In the genomic region with DNA sequence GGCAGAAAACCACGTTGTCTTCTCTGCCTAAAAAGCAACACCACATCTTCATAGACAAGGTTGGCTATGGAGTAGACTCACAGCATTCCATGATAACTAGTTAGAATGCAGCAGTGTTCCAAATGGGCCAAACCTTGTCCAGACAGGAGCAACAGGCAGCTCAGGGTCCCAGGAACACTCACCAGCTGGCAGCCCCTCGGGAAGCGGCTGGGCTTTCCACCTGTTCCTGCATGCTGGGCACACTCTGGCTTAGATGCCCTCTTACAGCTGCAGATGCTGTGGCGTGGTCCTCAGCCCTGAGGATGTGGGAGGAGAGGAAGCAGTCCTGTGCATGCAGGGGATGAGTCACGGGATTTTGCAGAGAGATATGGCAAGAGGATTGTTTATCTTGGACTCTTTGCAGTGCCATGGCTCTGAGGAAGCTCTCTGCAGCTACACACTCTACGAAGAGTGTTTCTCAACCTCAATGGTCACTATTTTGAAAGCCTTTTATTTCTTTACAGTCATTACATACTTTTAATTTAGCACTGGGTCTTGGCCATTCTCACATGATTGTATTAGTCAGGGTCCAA, we compare ENCODE assay signal across 8 cellular contexts. TPM values are rescaled to one million over a fixed set of nuclear protein-coding genes. Genes with fewer than 3 reads are reported as not detected.
A peak's percentile ranks its signal among the peaks of the same experiment; 100 is the strongest.
DNase-seq lines count a peak whose midpoint lies in the region; ATAC-seq, FAIRE-seq and TF ChIP-seq lines count a peak whose summit lies in the region.

No MANE protein-coding gene starts in this region.

- H3K9me3 ChIP-seq in CD8-positive, alpha-beta memory T cell (ENCODE audit: low read length), result no peaks in the 10 kb centered on the region
- no peaks in the 10 kb centered on the region for H3K9me3 ChIP-seq in hepatocyte (ENCODE audit: low read depth)

- H3K27ac ChIP-seq in CD8-positive, alpha-beta memory T cell (ENCODE audit: low read depth, low read length), result no peak overlapping the region
- peak overlapping the region; percentile 66 for H3K27ac ChIP-seq in hepatocyte

- no peak for ATAC-seq in GM21367 (IDR thresholded peaks at IDR 0.05; ENCODE audit: unreplicated experiment)

- no peak for TF ChIP-seq CTCF in hepatocyte (IDR thresholded peaks at IDR 0.05; ENCODE audit: poor library complexity)

- H3K36me3 ChIP-seq in CD8-positive, alpha-beta memory T cell (ENCODE audit: insufficient read depth, low read length), result peaks cover 10% of the 10 kb centered on the region
- H3K36me3 ChIP-seq in hepatocyte (replicated peaks; ENCODE audit: insufficient read depth, low read depth), result no peaks in the 10 kb centered on the region

- H3K27ac Mint-ChIP-seq in CD8-positive, alpha-beta memory T cell, result peak overlapping the region in 5 of 8 donors; percentile 23 to 94 (median 81)
- H3K27ac Mint-ChIP-seq in activated CD4-positive, alpha-beta memory T cell treated with anti-CD3 and anti-CD28 coated beads, Interleukin-2, amount 10 ng/mL, durations not matched to agents 7 days and 5 days, result peak overlapping the region; percentile 42

- no peak overlapping the region for H3K4me2 ChIP-seq in hepatocyte

- CTCF ChIA-PET in CD8-positive, alpha-beta memory T cell (lab: Charles Lee), result no interaction called here
- CTCF ChIA-PET in activated CD4-positive, alpha-beta memory T cell treated with anti-CD3 and anti-CD28 coated beads, Interleukin-2, amount 10 ng/mL, durations not matched to agents 7 days and 5 days (lab: Charles Lee), result no interaction called here

- FAIRE-seq in urothelium cell line (lab: Jason Lieb, UNC), result peak; percentile 63

- no peaks in the 10 kb centered on the region for H3K79me2 ChIP-seq in hepatocyte

- POLR2A ChIA-PET in CD8-positive, alpha-beta memory T cell (lab: Charles Lee), result interaction anchor here (0.7 kb wide), 1 partner anchor 11 kb away, joined by 3 read pairs; the partner anchor contains the start of gene NRROS
- POLR2A ChIA-PET in activated CD4-positive, alpha-beta memory T cell treated with anti-CD3 and anti-CD28 coated beads, Interleukin-2, amount 10 ng/mL, durations not matched to agents 7 days and 5 days (lab: Charles Lee), result interaction anchor here (0.6 to 1.8 kb wide), 5 partner anchors 11 to 403 kb away, joined by 3 to 11 read pairs (median 5); partner anchors contain the start of gene NRROS

- no peaks in the 10 kb centered on the region for H4K20me1 ChIP-seq in hepatocyte (ENCODE audit: insufficient read depth, poor library complexity, severe bottlenecking)

- no peak overlapping the region for H3K4me3 Mint-ChIP-seq in CD8-positive, alpha-beta memory T cell
- no peak overlapping the region for H3K4me3 Mint-ChIP-seq in activated CD4-positive, alpha-beta memory T cell treated with anti-CD3 and anti-CD28 coated beads, Interleukin-2, amount 10 ng/mL, durations not matched to agents 7 days and 5 days

- peaks cover 40 to 60% (median 58%) of the 10 kb centered on the region in 3 donors for H3K4me1 Mint-ChIP-seq in CD8-positive, alpha-beta memory T cell
- H3K4me1 Mint-ChIP-seq in activated CD4-positive, alpha-beta memory T cell treated with anti-CD3 and anti-CD28 coated beads, Interleukin-2, amount 10 ng/mL, durations not matched to agents 7 days and 5 days, result peaks cover 60% of the 10 kb centered on the region

- no peaks in the 10 kb centered on the region for H3K27me3 Mint-ChIP-seq in CD8-positive, alpha-beta memory T cell
- H3K27me3 Mint-ChIP-seq in activated CD4-positive, alpha-beta memory T cell treated with anti-CD3 and anti-CD28 coated beads, Interleukin-2, amount 10 ng/mL, durations not matched to agents 7 days and 5 days, result no peaks in the 10 kb centered on the region

- DNase-seq in CD8-positive, alpha-beta memory T cell, result no peak
- DNase-seq in LoVo (ENCODE audit: low spot score), result peak; percentile 48
- no peak for DNase-seq in activated CD4-positive, alpha-beta memory T cell treated with anti-CD3 and anti-CD28 coated beads, Interleukin-2, amount 10 ng/mL, durations not matched to agents 7 days and 5 days
- DNase-seq in hepatocyte (ENCODE audit: low spot score), result peak; percentile 84
- DNase-seq in urothelium cell line (ENCODE audit: low spot score), result peak; percentile 84
- no peak for DNase-seq in KG1 (lab: John Stamatoyannopoulos, UW)
- no peak for DNase-seq in stimulated activated CD4-positive, alpha-beta T cell treated with anti-CD3 and anti-CD28 coated beads, Interleukin-1b, Interleukin-23, amount 100 ng/mL, for 48 hours

- no peaks in the 10 kb centered on the region for H3K27me3 ChIP-seq in CD8-positive, alpha-beta memory T cell (ENCODE audit: insufficient read depth, low read length, poor library complexity, severe bottlenecking)
- H3K27me3 ChIP-seq in hepatocyte, result no peaks in the 10 kb centered on the region

- 55% methylated on average over 6 of the region's 6 CpGs for WGBS in hepatocyte (ENCODE audit: low lambda C conversion rate, missing lambda C conversion rate)

- H3K4me1 ChIP-seq in CD8-positive, alpha-beta memory T cell (ENCODE audit: insufficient read depth, low read length), result peaks cover 18% of the 10 kb centered on the region
- no peaks in the 10 kb centered on the region for H3K4me1 ChIP-seq in hepatocyte (ENCODE audit: insufficient read depth)

- peaks cover 0 to 51% (median 11%) of the 10 kb centered on the region in 3 donors for H3K36me3 Mint-ChIP-seq in CD8-positive, alpha-beta memory T cell
- peaks cover 78% of the 10 kb centered on the region for H3K36me3 Mint-ChIP-seq in activated CD4-positive, alpha-beta memory T cell treated with anti-CD3 and anti-CD28 coated beads, Interleukin-2, amount 10 ng/mL, durations not matched to agents 7 days and 5 days (ENCODE audit: low read depth)

- no peak overlapping the region for H3K4me3 ChIP-seq in CD8-positive, alpha-beta memory T cell (ENCODE audit: low read length)
- H3K4me3 ChIP-seq in hepatocyte, result no peak overlapping the region

- no peaks in the 10 kb centered on the region for H3K9me2 ChIP-seq in hepatocyte (replicated peaks; ENCODE audit: insufficient read depth)

- no peak overlapping the region for H2AFZ ChIP-seq in hepatocyte

- no peaks in the 10 kb centered on the region for H3K9me3 Mint-ChIP-seq in CD8-positive, alpha-beta memory T cell
- no peaks in the 10 kb centered on the region for H3K9me3 Mint-ChIP-seq in activated CD4-positive, alpha-beta memory T cell treated with anti-CD3 and anti-CD28 coated beads, Interleukin-2, amount 10 ng/mL, durations not matched to agents 7 days and 5 days

RNA-seq across cellular contexts. Expression of gene NRROS, which starts 11.3 kb away (rescaled TPM):
- 10 to 100 TPM; 15.6 to 17.0 TPM for total RNA-seq in CD8-positive, alpha-beta memory T cell
- 3.5 TPM for polyA plus RNA-seq in CD8-positive, alpha-beta memory T cell
- total RNA-seq in activated CD4-positive, alpha-beta memory T cell treated with anti-CD3 and anti-CD28 coated beads, Interleukin-2, amount 10 ng/mL, durations not matched to agents 7 days and 5 days, result 10 to 100 TPM; 50.1 to 52.8 TPM
- 0.33 and 0.36 TPM in 2 replicates for total RNA-seq in hepatocyte
- not detected in 2 replicates for polyA plus RNA-seq in hepatocyte

Comparison
In these comparisons a context has a peak if more than half of its experiments do, and no peak if none do; other contexts are left out.
1. DNase-seq: peak in LoVo (single experiment), hepatocyte (single experiment) and urothelium cell line (single experiment); none in CD8-positive, alpha-beta memory T cell (0 of 5), activated CD4-positive, alpha-beta memory T cell treated with anti-CD3 and anti-CD28 coated beads, Interleukin-2, amount 10 ng/mL, durations not matched to agents 7 days and 5 days (single experiment), KG1 (single experiment) and stimulated activated CD4-positive, alpha-beta T cell treated with anti-CD3 and anti-CD28 coated beads, Interleukin-1b, Interleukin-23, amount 100 ng/mL, for 48 hours (single experiment).
2. RNA of gene NRROS, which starts 11.3 kb away (total RNA-seq): 50.1 to 52.8 TPM in activated CD4-positive, alpha-beta memory T cell treated with anti-CD3 and anti-CD28 coated beads, Interleukin-2, amount 10 ng/mL, durations not matched to agents 7 days and 5 days and 15.6 to 17.0 TPM in CD8-positive, alpha-beta memory T cell; 0.33 to 0.36 TPM in hepatocyte; every median in the first group is over 10 times any median in the second.